ENCODE assay signal across 10 cellular contexts in genomic region chr13:42548731-42549554, GRCh38. TPM values are rescaled to one million over a fixed set of nuclear protein-coding genes. Genes with fewer than 3 reads are reported as not detected.
DNase-seq lines count a peak whose midpoint lies in the region; ATAC-seq, FAIRE-seq and TF ChIP-seq lines count a peak whose summit lies in the region.
"Had no signal": no experiment of that assay in that cellular context is flagged by ENCODE, and none has a peak within 500 bp of the region (broad histone marks: within the 10 kb centered on the region; RNA-seq: fewer than 3 reads in every experiment).

No MANE protein-coding gene starts in this region.

- H3K9me3 ChIP-seq in BLaER1 treated with 17β-estradiol and CSF1 and Interleukin-3, amounts not matched to agents 10 nM and 100 nM (replicated peaks in 1 of 11) = no peaks in the 10 kb centered on the region

- H3K4me3 ChIP-seq in BLaER1 treated with 17β-estradiol and CSF1 and Interleukin-3, amounts not matched to agents 10 nM and 100 nM = peak overlapping the region in 1 of 10 experiments; percentile 14; a peak in 1 of 20 replicates
- H3K4me3 ChIP-seq in bronchial epithelial cell (ENCODE audit: low read depth, low read length) = no peak overlapping the region

- ATAC-seq in HG03520 (IDR thresholded peaks at IDR 0.05; ENCODE audit: unreplicated experiment) = peak; percentile 92
- ATAC-seq: CD8-positive, alpha-beta T cell had no signal

- H3K36me3 Mint-ChIP-seq in stimulated activated naive CD8-positive, alpha-beta T cell treated with anti-CD3 and anti-CD28 coated beads, Interleukin-15, Interleukin-2, amounts not matched to agents 100 ng/mL and 50 ng/mL, for 24 hours (ENCODE audit: low read depth) = no peaks in the 10 kb centered on the region
- H3K36me3 Mint-ChIP-seq: CD8-positive, alpha-beta T cell had no signal

- DNase-seq in GM20000 (ENCODE audit: low spot score) (peak; percentile 86), bronchial epithelial cell (ENCODE audit: low read depth) (no peak), ACHN (no peak), NCI-H2227 (lab: John Stamatoyannopoulos, UW; ENCODE audit: unreplicated experiment) (no peak), NCI-H2029 treated with DMSO at 0.1 percent for 48 hours (lab: John Stamatoyannopoulos, UW) (no peak)

- in situ Hi-C loops in ACHN (cut with HindIII; ENCODE audit: low pct_ligation_motif_present, low pct_unique_long_range_greater_than_20kb, low sequenced_read_pairs) = no loop called here

- peaks cover 10 to 81% (median 35%) of the 10 kb centered on the region in 10 experiments for H3K4me1 ChIP-seq in BLaER1 treated with 17β-estradiol and CSF1 and Interleukin-3, amounts not matched to agents 10 nM and 100 nM

- H4K20me1 ChIP-seq in BLaER1 treated with 17β-estradiol and CSF1 and Interleukin-3, amounts not matched to agents 10 nM and 100 nM = no peaks in the 10 kb centered on the region

- no peaks in the 10 kb centered on the region for H3K36me3 ChIP-seq in BLaER1 treated with 17β-estradiol and CSF1 and Interleukin-3, amounts not matched to agents 10 nM and 100 nM
- H3K36me3 ChIP-seq in bronchial epithelial cell (ENCODE audit: control insufficient read depth, insufficient read depth, low read length) = no peaks in the 10 kb centered on the region

- FAIRE-seq in bronchial epithelial cell (lab: Jason Lieb, UNC) = peak; percentile 86
- FAIRE-seq: TTC549 had no signal

- peak overlapping the region; percentile 33 for H3K4me3 Mint-ChIP-seq in stimulated activated naive CD8-positive, alpha-beta T cell treated with anti-CD3 and anti-CD28 coated beads, Interleukin-15, Interleukin-2, amounts not matched to agents 100 ng/mL and 50 ng/mL, for 24 hours
- H3K4me3 Mint-ChIP-seq: CD8-positive, alpha-beta T cell had no signal

- no peaks in the 10 kb centered on the region for H3K27me3 ChIP-seq in BLaER1 treated with 17β-estradiol and CSF1 and Interleukin-3, amounts not matched to agents 10 nM and 100 nM
- H3K27me3 ChIP-seq in bronchial epithelial cell (ENCODE audit: control insufficient read depth, insufficient read depth, low read length) = no peaks in the 10 kb centered on the region

- H3K4me2 ChIP-seq in BLaER1 treated with 17β-estradiol and CSF1 and Interleukin-3, amounts not matched to agents 10 nM and 100 nM = peak overlapping the region; percentile 43 to 88 (median 71)

- H3K4me1 Mint-ChIP-seq in stimulated activated naive CD8-positive, alpha-beta T cell treated with anti-CD3 and anti-CD28 coated beads, Interleukin-15, Interleukin-2, amounts not matched to agents 100 ng/mL and 50 ng/mL, for 24 hours (ENCODE audit: low read depth) = peaks cover 41% of the 10 kb centered on the region

- TF ChIP-seq CTCF in GM20000 (IDR thresholded peaks at IDR 0.05; ENCODE audit: extremely low read depth, missing control alignments) (no peak), bronchial epithelial cell (IDR thresholded peaks at IDR 0.05; ENCODE audit: insufficient read depth, low read length, severe bottlenecking) (no peak)

- H3K27me3 Mint-ChIP-seq in stimulated activated naive CD8-positive, alpha-beta T cell treated with anti-CD3 and anti-CD28 coated beads, Interleukin-15, Interleukin-2, amounts not matched to agents 100 ng/mL and 50 ng/mL, for 24 hours = no peaks in the 10 kb centered on the region

- no peaks in the 10 kb centered on the region for H3K9me3 Mint-ChIP-seq in stimulated activated naive CD8-positive, alpha-beta T cell treated with anti-CD3 and anti-CD28 coated beads, Interleukin-15, Interleukin-2, amounts not matched to agents 100 ng/mL and 50 ng/mL, for 24 hours
- H3K9me3 Mint-ChIP-seq: CD8-positive, alpha-beta T cell had no signal

- peak overlapping the region in 6 of 11 experiments; percentile 16 to 53 (median 38); a peak in 7 of 22 replicates for H3K9ac ChIP-seq in BLaER1 treated with 17β-estradiol and CSF1 and Interleukin-3, amounts not matched to agents 10 nM and 100 nM

- H3K27ac Mint-ChIP-seq in stimulated activated naive CD8-positive, alpha-beta T cell treated with anti-CD3 and anti-CD28 coated beads, Interleukin-15, Interleukin-2, amounts not matched to agents 100 ng/mL and 50 ng/mL, for 24 hours = peak overlapping the region; percentile 73
- H3K27ac Mint-ChIP-seq: CD8-positive, alpha-beta T cell had no signal

- H3K27ac ChIP-seq in BLaER1 treated with 17β-estradiol and CSF1 and Interleukin-3, amounts not matched to agents 10 nM and 100 nM = peak overlapping the region in 10 of 11 experiments; percentile 1 to 72 (median 47); a peak in 13 of 22 replicates

RNA-seq across cellular contexts. Expression of gene TNFSF11, which starts 25.0 kb away (rescaled TPM):
- total RNA-seq in bronchial epithelial cell = under 0.01 and 0.13 TPM in 2 replicates
- total RNA-seq: CD8-positive, alpha-beta T cell had no signal
